Comparison of ENCODE assay signal across 14 cellular contexts in the genomic region with DNA sequence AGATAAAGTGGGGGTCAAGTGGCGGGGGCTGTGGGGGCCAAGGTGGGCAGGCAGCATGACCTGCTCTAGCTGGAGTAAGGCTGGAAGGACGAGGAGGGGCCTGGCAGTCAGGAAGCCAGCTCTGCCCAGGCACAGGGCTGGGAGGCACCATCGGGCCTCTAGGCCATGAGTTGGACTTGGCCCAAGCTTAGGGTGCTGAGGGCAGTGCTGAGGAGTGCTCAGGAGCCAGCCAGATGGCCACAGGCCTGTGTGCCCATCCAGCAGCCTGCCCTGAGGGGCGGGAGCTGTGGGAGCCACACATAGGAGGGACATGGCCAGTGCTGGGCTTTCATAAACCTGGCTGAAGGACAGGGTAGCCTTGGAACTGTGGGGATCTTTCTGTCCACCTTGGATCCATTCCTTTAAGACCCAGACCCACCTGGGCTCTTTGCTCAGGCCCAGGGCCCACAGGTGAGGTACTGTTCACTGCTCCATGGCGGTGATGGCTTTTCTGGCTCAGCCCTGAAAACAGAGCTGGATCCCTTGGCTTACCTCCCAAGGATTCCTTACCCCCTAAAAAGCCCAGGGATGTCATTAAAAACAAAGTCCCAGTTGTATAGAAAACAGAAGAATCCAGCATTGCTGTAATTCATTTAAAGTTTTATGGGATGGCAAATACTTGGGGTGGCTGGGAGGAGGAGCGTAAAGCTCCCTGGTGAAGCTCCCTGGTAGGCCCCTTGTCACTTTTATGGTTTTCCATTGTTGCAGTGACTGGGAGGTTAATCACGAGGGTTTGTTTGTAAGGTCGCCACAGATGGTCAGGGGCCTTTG.
DNase-seq lines count a peak whose midpoint lies in the region; ATAC-seq, FAIRE-seq and TF ChIP-seq lines count a peak whose summit lies in the region.
"Had no signal": no experiment of that assay in that cellular context is flagged by ENCODE, and none has a peak within 500 bp of the region (broad histone marks: within the 10 kb centered on the region; RNA-seq: fewer than 3 reads in every experiment).

No MANE protein-coding gene starts in this region.

- H3K27ac Mint-ChIP-seq in activated T-cell treated with anti-CD3 and anti-CD28 coated beads, Interleukin-2, amount 50 U/mL, for 24 hours: no peak overlapping the region
- H3K27ac Mint-ChIP-seq in activated T-cell treated with anti-CD3 and anti-CD28 coated beads, Interleukin-2, amount 50 U/mL, for 72 hours: no peak overlapping the region

- no peak for TF ChIP-seq CTCF in kidney (IDR thresholded peaks at IDR 0.05; ENCODE audit: borderline replicate concordance, extremely low read depth, insufficient read depth)

- DNase-seq in activated T-cell treated with anti-CD3 and anti-CD28 coated beads, Interleukin-2, amount 50 U/mL, for 24 hours: peak; percentile 8
- DNase-seq in activated T-cell treated with anti-CD3 and anti-CD28 coated beads, Interleukin-2, amount 50 U/mL, for 72 hours: no peak
- DNase-seq in NCI-H69 (lab: John Stamatoyannopoulos, UW) (peak; percentile 95), kidney (peak; percentile 68), posterior vena cava (ENCODE audit: low spot score) (peak; percentile 76), GM03348 (ENCODE audit: low spot score) (no peak), HPDE6-E6E7 (ENCODE audit: extremely low spot score) (no peak), midbrain (lab: John Stamatoyannopoulos, UW) (no peak)
- DNase-seq: H7, NCI-H187 treated with DMSO at 0.1 percent for 48 hours, NCI-H446, SJCRH30 had no signal

- H3K4me3 Mint-ChIP-seq in activated T-cell treated with anti-CD3 and anti-CD28 coated beads, Interleukin-2, amount 50 U/mL, for 24 hours: no peak overlapping the region
- H3K4me3 Mint-ChIP-seq in activated T-cell treated with anti-CD3 and anti-CD28 coated beads, Interleukin-2, amount 50 U/mL, for 72 hours: no peak overlapping the region

- FAIRE-seq in kidney (lab: Jason Lieb, UNC): no peak
- FAIRE-seq: HTR-8/SVneo had no signal

- no peaks in the 10 kb centered on the region for H3K27me3 Mint-ChIP-seq in activated T-cell treated with anti-CD3 and anti-CD28 coated beads, Interleukin-2, amount 50 U/mL, for 24 hours
- H3K27me3 Mint-ChIP-seq in activated T-cell treated with anti-CD3 and anti-CD28 coated beads, Interleukin-2, amount 50 U/mL, for 72 hours (ENCODE audit: low read depth): no peaks in the 10 kb centered on the region

- peaks cover 1% of the 10 kb centered on the region for H3K36me3 Mint-ChIP-seq in activated T-cell treated with anti-CD3 and anti-CD28 coated beads, Interleukin-2, amount 50 U/mL, for 24 hours (ENCODE audit: low read depth)
- no peaks in the 10 kb centered on the region for H3K36me3 Mint-ChIP-seq in activated T-cell treated with anti-CD3 and anti-CD28 coated beads, Interleukin-2, amount 50 U/mL, for 72 hours (ENCODE audit: insufficient read depth in 2 of 2)

- peaks cover 14% of the 10 kb centered on the region for H3K4me1 Mint-ChIP-seq in activated T-cell treated with anti-CD3 and anti-CD28 coated beads, Interleukin-2, amount 50 U/mL, for 24 hours (ENCODE audit: low read depth)
- peaks cover 16% of the 10 kb centered on the region for H3K4me1 Mint-ChIP-seq in activated T-cell treated with anti-CD3 and anti-CD28 coated beads, Interleukin-2, amount 50 U/mL, for 72 hours (ENCODE audit: low read depth)

- H3K9ac ChIP-seq in kidney (ENCODE audit: low read length in 2 of 2): no peak overlapping the region
- H3K9ac ChIP-seq: BLaER1 treated with 17β-estradiol and CSF1 and Interleukin-3, amounts not matched to agents 10 nM and 100 nM had no signal

- peaks cover 0 to 3% of the 10 kb centered on the region in 2 donors for H3K36me3 ChIP-seq in kidney (ENCODE audit: control insufficient read depth in 1 of 2, insufficient read depth in 2 of 2, low read length in 2 of 2)
- H3K36me3 ChIP-seq: SJCRH30 had no signal

- intact Hi-C loops in kidney (cut with DNase I) (no loop called here), posterior vena cava (cut with DNase I) (no loop called here)

- no peak for ATAC-seq in activated T-cell treated with anti-CD3 and anti-CD28 coated beads, Interleukin-2, amount 50 U/mL, for 72 hours (replicated peaks in 1 of 2)

- H3K4me1 ChIP-seq in kidney (ENCODE audit: control insufficient read depth in 1 of 2, insufficient read depth in 1 of 2, low read depth in 1 of 2, low read length in 2 of 2): no peaks in the 10 kb centered on the region
- H3K4me1 ChIP-seq: SJCRH30 had no signal

- H3K9me3 ChIP-seq in kidney (ENCODE audit: control insufficient read depth in 1 of 2, low read length in 2 of 2): no peaks in the 10 kb centered on the region
- H3K9me3 ChIP-seq: BLaER1 treated with 17β-estradiol and CSF1 and Interleukin-3, amounts not matched to agents 10 nM and 100 nM; SJCRH30 had no signal

- no peaks in the 10 kb centered on the region for H3K9me3 Mint-ChIP-seq in activated T-cell treated with anti-CD3 and anti-CD28 coated beads, Interleukin-2, amount 50 U/mL, for 24 hours
- H3K9me3 Mint-ChIP-seq in activated T-cell treated with anti-CD3 and anti-CD28 coated beads, Interleukin-2, amount 50 U/mL, for 72 hours: no peaks in the 10 kb centered on the region

- no peak overlapping the region for H3K4me3 ChIP-seq in kidney (ENCODE audit: low read length in 2 of 2)
- H3K4me3 ChIP-seq: BLaER1 treated with 17β-estradiol and CSF1 and Interleukin-3, amounts not matched to agents 10 nM and 100 nM; SJCRH30 had no signal

- no peak overlapping the region for H3K27ac ChIP-seq in kidney (ENCODE audit: low read depth in 2 of 2, low read length in 2 of 2)
- H3K27ac ChIP-seq: BLaER1 treated with 17β-estradiol and CSF1 and Interleukin-3, amounts not matched to agents 10 nM and 100 nM; SJCRH30 had no signal

Comparison
In these comparisons a context has a peak if more than half of its experiments do, and no peak if none do; other contexts are left out.
1. DNase-seq: peak in activated T-cell treated with anti-CD3 and anti-CD28 coated beads, Interleukin-2, amount 50 U/mL, for 24 hours (single experiment), NCI-H69 (single experiment), kidney (single experiment) and posterior vena cava (single experiment); none in activated T-cell treated with anti-CD3 and anti-CD28 coated beads, Interleukin-2, amount 50 U/mL, for 72 hours (0 of 2), GM03348 (single experiment), HPDE6-E6E7 (single experiment) and midbrain (single experiment).